20 cellular contexts compared by ENCODE assay signal in the genomic region with DNA sequence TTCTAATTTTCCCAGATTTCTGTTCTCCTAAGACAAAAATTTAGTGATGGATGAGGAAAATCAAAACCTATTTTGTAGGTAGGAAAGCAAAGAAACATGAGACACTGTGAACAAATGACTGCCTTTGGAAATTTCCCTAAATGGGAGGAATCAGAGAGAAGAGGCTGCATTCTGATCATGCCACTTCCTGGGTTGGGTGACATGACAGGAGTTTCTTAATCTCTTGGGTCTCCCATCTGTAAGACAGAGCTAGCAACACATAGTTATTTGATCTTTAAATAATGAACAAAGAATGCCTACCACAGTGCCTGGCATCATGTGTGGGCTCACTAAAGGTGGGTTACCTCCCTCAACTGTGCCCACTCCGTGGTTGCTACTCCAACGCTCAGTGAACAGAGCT. TPM values are rescaled to one million over a fixed set of nuclear protein-coding genes. Genes with fewer than 3 reads are reported as not detected.
"Had no signal": no experiment of that assay in that cellular context is flagged by ENCODE, and none has a peak within 500 bp of the region (broad histone marks: within the 10 kb centered on the region; RNA-seq: fewer than 3 reads in every experiment).

No MANE protein-coding gene starts in this region.

- DNase-seq: activated CD4-positive, alpha-beta T cell treated with anti-CD3 and anti-CD28 coated beads, Interleukin-2, amount 50 U/mL, for 4 hours; activated naive CD4-positive, alpha-beta T cell; activated naive CD8-positive, alpha-beta T cell treated with anti-CD3 and anti-CD28 coated beads for 36 hours; amygdala; central memory CD4-positive, alpha-beta T cell; cortex of kidney; erythroblast; heart right ventricle; left ventricle myocardium inferior; naive B cell; stimulated activated CD4-positive, alpha-beta T cell treated with anti-CD3 and anti-CD28 coated beads, Interleukin-12 subunit alpha, Interleukin-12 subunit beta, amount 100 ng/mL, for 4 hours; stimulated activated CD4-positive, alpha-beta T cell treated with anti-CD3 and anti-CD28 coated beads, Interleukin-1b, Interleukin-23, amount 100 ng/mL, for 48 hours; stimulated activated CD8-positive, alpha-beta memory T cell treated with anti-CD3 and anti-CD28 coated beads, Interleukin-4, amount 100 ng/mL, for 48 hours; stimulated activated naive CD4-positive, alpha-beta T cell; T-helper 2 cell; thyroid gland had no signal

- H3K27me3 Mint-ChIP-seq: progenitor cell of endocrine pancreas had no signal

- H3K27me3 ChIP-seq: brain microvascular endothelial cell, heart right ventricle, thyroid gland had no signal

- H3K36me3 ChIP-seq: brain microvascular endothelial cell, thyroid gland had no signal

- H3K4me3 Mint-ChIP-seq: activated naive CD8-positive, alpha-beta T cell treated with anti-CD3 and anti-CD28 coated beads for 36 hours; naive B cell; neural crest cell had no signal

- H3K4me1 Mint-ChIP-seq: activated naive CD8-positive, alpha-beta T cell treated with anti-CD3 and anti-CD28 coated beads for 36 hours; naive B cell had no signal

- H3K4me3 ChIP-seq: heart right ventricle, left ventricle myocardium inferior, thyroid gland had no signal

- H3K27ac Mint-ChIP-seq: activated naive CD8-positive, alpha-beta T cell treated with anti-CD3 and anti-CD28 coated beads for 36 hours; naive B cell; progenitor cell of endocrine pancreas had no signal

- H3K36me3 Mint-ChIP-seq: activated naive CD8-positive, alpha-beta T cell treated with anti-CD3 and anti-CD28 coated beads for 36 hours; naive B cell had no signal

- H3K27ac ChIP-seq: heart right ventricle, left ventricle myocardium inferior, thyroid gland had no signal

- H3K9me3 ChIP-seq: heart right ventricle, left ventricle myocardium inferior, thyroid gland had no signal

- H3K9me3 Mint-ChIP-seq: activated naive CD8-positive, alpha-beta T cell treated with anti-CD3 and anti-CD28 coated beads for 36 hours; naive B cell had no signal

RNA-seq across cellular contexts. Expression of gene CCDC149, which starts 57.1 kb away (rescaled TPM):
- total RNA-seq: activated CD8-positive, alpha-beta memory T cell treated with anti-CD3 and anti-CD28 coated beads for 36 hours; activated naive CD8-positive, alpha-beta T cell treated with anti-CD3 and anti-CD28 coated beads for 36 hours had no signal
